In the genomic region with DNA sequence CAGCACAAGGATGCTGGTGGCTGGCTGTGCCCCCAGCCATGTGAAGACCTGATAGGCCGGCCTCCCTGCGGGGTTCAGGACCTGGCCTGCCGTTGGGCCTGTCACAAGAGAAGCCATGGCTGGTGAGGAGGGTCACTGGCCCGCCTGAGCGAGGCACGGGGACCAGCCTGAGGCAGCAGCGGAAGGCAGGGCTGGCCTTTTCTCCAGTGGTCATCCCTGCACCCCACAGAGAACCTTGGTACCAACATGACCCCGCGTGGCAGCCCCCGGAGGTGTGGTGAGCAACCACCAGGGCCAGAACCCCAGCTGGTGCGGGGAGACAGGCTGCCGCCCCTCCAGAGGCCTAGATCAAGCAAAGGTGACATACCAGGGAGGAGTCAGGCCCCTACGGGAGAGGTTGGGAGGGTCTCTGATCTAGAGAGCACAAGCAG, we compare ENCODE assay signal across 17 cellular contexts.
DNase-seq lines count a peak whose midpoint lies in the region; ATAC-seq and TF ChIP-seq lines count a peak whose summit lies in the region.
"Had no signal": no experiment of that assay in that cellular context is flagged by ENCODE, and none has a peak within 500 bp of the region (broad histone marks: within the 10 kb centered on the region; RNA-seq: fewer than 3 reads in every experiment).

No MANE protein-coding gene starts in this region.

- WGBS in heart right ventricle, 2 donors, result 92 to 99% methylated on average over 13 of the region's 13 CpGs

- H3K4me3 Mint-ChIP-seq in dendritic cell treated with granulocyte-macrophage colony-stimulating factor and Interleukin-4, amounts not matched to agents 40 ng/mL and 50 ng/mL, for 4 days, result no peak overlapping the region
- peak overlapping the region in 5 of 10 donors; percentile 51 to 75 (median 68) for H3K4me3 Mint-ChIP-seq in naive thymus-derived CD8-positive, alpha-beta T cell
- no peak overlapping the region for H3K4me3 Mint-ChIP-seq in activated CD8-positive, alpha-beta T cell treated with anti-CD3 and anti-CD28 coated beads for 36 hours
- H3K4me3 Mint-ChIP-seq: activated CD4-positive, alpha-beta memory T cell treated with anti-CD3 and anti-CD28 coated beads, Interleukin-2, amount 10 ng/mL, durations not matched to agents 7 days and 5 days; activated T-cell treated with anti-CD3 and anti-CD28 coated beads, Interleukin-2, amount 50 U/mL, for 72 hours had no signal

- TF ChIP-seq CTCF in heart right ventricle (IDR thresholded peaks at IDR 0.05) (no peak), uterus (IDR thresholded peaks at IDR 0.05) (no peak)
- TF ChIP-seq CTCF in activated CD8-positive, alpha-beta T cell treated with anti-CD3 and anti-CD28 coated beads for 36 hours (IDR thresholded peaks at IDR 0.05), result no peak

- intact Hi-C loops in cardiac septum (cut with DNase I) (no loop called here), heart right ventricle (cut with DNase I) (loop anchor here in 3 of 10 donors (2.0 to 10.0 kb wide), 2 partner anchors 21 to 133 kb away; partner anchors contain the start of gene MEF2A (in 2 of the 3)), uterus (cut with DNase I; ENCODE audit: low total_unique reads) (no loop called here)
- intact Hi-C loops in dendritic cell treated with granulocyte-macrophage colony-stimulating factor and Interleukin-4, amounts not matched to agents 40 ng/mL and 50 ng/mL, for 4 days (cut with micrococcal nuclease), result no loop called here
- intact Hi-C loops in activated CD8-positive, alpha-beta T cell treated with anti-CD3 and anti-CD28 coated beads for 36 hours (cut with micrococcal nuclease), result no loop called here

- H3K9me3 ChIP-seq in heart right ventricle, result no peaks in the 10 kb centered on the region
- no peaks in the 10 kb centered on the region for H3K9me3 ChIP-seq in uterus
- H3K9me3 ChIP-seq: breast epithelium had no signal

- peak overlapping the region; percentile 82 for H3K27ac Mint-ChIP-seq in dendritic cell treated with granulocyte-macrophage colony-stimulating factor and Interleukin-4, amounts not matched to agents 40 ng/mL and 50 ng/mL, for 4 days
- peak overlapping the region in 9 of 10 donors; percentile 66 to 91 (median 83) for H3K27ac Mint-ChIP-seq in naive thymus-derived CD8-positive, alpha-beta T cell
- no peak overlapping the region for H3K27ac Mint-ChIP-seq in activated CD8-positive, alpha-beta T cell treated with anti-CD3 and anti-CD28 coated beads for 36 hours
- H3K27ac Mint-ChIP-seq: activated CD4-positive, alpha-beta memory T cell treated with anti-CD3 and anti-CD28 coated beads, Interleukin-2, amount 10 ng/mL, durations not matched to agents 7 days and 5 days; activated T-cell treated with anti-CD3 and anti-CD28 coated beads, Interleukin-2, amount 50 U/mL, for 72 hours had no signal

- peaks cover 62% of the 10 kb centered on the region for H3K4me1 Mint-ChIP-seq in dendritic cell treated with granulocyte-macrophage colony-stimulating factor and Interleukin-4, amounts not matched to agents 40 ng/mL and 50 ng/mL, for 4 days (ENCODE audit: low read depth)
- H3K4me1 Mint-ChIP-seq in naive thymus-derived CD8-positive, alpha-beta T cell, result peaks cover 29 to 79% (median 76%) of the 10 kb centered on the region in 4 donors
- peaks cover 47% of the 10 kb centered on the region for H3K4me1 Mint-ChIP-seq in activated CD8-positive, alpha-beta T cell treated with anti-CD3 and anti-CD28 coated beads for 36 hours (ENCODE audit: low read depth)

- TF ChIP-seq POLR2A in uterus (IDR thresholded peaks at IDR 0.05), result no peak

- H3K27me3 Mint-ChIP-seq in dendritic cell treated with granulocyte-macrophage colony-stimulating factor and Interleukin-4, amounts not matched to agents 40 ng/mL and 50 ng/mL, for 4 days, result peaks cover 29% of the 10 kb centered on the region
- H3K27me3 Mint-ChIP-seq in naive thymus-derived CD8-positive, alpha-beta T cell, result no peaks in the 10 kb centered on the region
- H3K27me3 Mint-ChIP-seq in activated CD8-positive, alpha-beta T cell treated with anti-CD3 and anti-CD28 coated beads for 36 hours, result no peaks in the 10 kb centered on the region

- H3K9me3 Mint-ChIP-seq in dendritic cell treated with granulocyte-macrophage colony-stimulating factor and Interleukin-4, amounts not matched to agents 40 ng/mL and 50 ng/mL, for 4 days, result no peaks in the 10 kb centered on the region
- H3K9me3 Mint-ChIP-seq in naive thymus-derived CD8-positive, alpha-beta T cell, result no peaks in the 10 kb centered on the region
- no peaks in the 10 kb centered on the region for H3K9me3 Mint-ChIP-seq in activated CD8-positive, alpha-beta T cell treated with anti-CD3 and anti-CD28 coated beads for 36 hours
- H3K9me3 Mint-ChIP-seq: activated CD4-positive, alpha-beta memory T cell treated with anti-CD3 and anti-CD28 coated beads, Interleukin-2, amount 10 ng/mL, durations not matched to agents 7 days and 5 days; activated T-cell treated with anti-CD3 and anti-CD28 coated beads, Interleukin-2, amount 50 U/mL, for 72 hours had no signal

- no peaks in the 10 kb centered on the region for H3K36me3 Mint-ChIP-seq in dendritic cell treated with granulocyte-macrophage colony-stimulating factor and Interleukin-4, amounts not matched to agents 40 ng/mL and 50 ng/mL, for 4 days (ENCODE audit: low read depth)
- H3K36me3 Mint-ChIP-seq in naive thymus-derived CD8-positive, alpha-beta T cell, result no peaks in the 10 kb centered on the region
- H3K36me3 Mint-ChIP-seq in activated CD8-positive, alpha-beta T cell treated with anti-CD3 and anti-CD28 coated beads for 36 hours (ENCODE audit: low read depth), result no peaks in the 10 kb centered on the region

- no peak for ATAC-seq in heart right ventricle
- ATAC-seq in naive thymus-derived CD8-positive, alpha-beta T cell, result no peak
- no peak for ATAC-seq in activated CD8-positive, alpha-beta T cell treated with anti-CD3 and anti-CD28 coated beads for 36 hours
- no peak for ATAC-seq in GM18870 (IDR thresholded peaks at IDR 0.05; ENCODE audit: unreplicated experiment)
- ATAC-seq: activated T-cell treated with anti-CD3 and anti-CD28 coated beads, Interleukin-2, amount 50 U/mL, for 72 hours had no signal

- H3K4me1 ChIP-seq in heart right ventricle (peaks cover 13 to 53% (median 41%) of the 10 kb centered on the region in 9 donors), uterus (peaks cover 0 to 24% of the 10 kb centered on the region in 2 donors)

- H3K36me3 ChIP-seq in heart right ventricle (no peaks in the 10 kb centered on the region), uterus (no peaks in the 10 kb centered on the region)
- H3K36me3 ChIP-seq: breast epithelium had no signal

- H3K27me3 ChIP-seq in heart right ventricle, result no peaks in the 10 kb centered on the region
- no peaks in the 10 kb centered on the region for H3K27me3 ChIP-seq in uterus
- H3K27me3 ChIP-seq: breast epithelium had no signal

- no peak overlapping the region for H3K27ac ChIP-seq in heart right ventricle
- H3K27ac ChIP-seq in uterus, result no peak overlapping the region
- H3K27ac ChIP-seq: breast epithelium had no signal

- POLR2A ChIA-PET in naive thymus-derived CD8-positive, alpha-beta T cell (lab: Charles Lee), result interaction anchor here (0.8 to 5.5 kb wide), 5 partner anchors 7 to 18 kb away, joined by 3 to 42 read pairs (median 33); no protein-coding TSS in a partner anchor
- POLR2A ChIA-PET in activated CD8-positive, alpha-beta T cell treated with anti-CD3 and anti-CD28 coated beads for 36 hours (lab: Charles Lee), result no interaction called here

- DNase-seq in cardiac septum (ENCODE audit: low spot score) (peak; percentile 74), heart right ventricle (no peak), uterus (peak; percentile 11 to 16), NCI-H2081 treated with DMSO at 0.1 percent for 48 hours (lab: John Stamatoyannopoulos, UW) (no peak)
- no peak for DNase-seq in naive thymus-derived CD8-positive, alpha-beta T cell
- no peak for DNase-seq in activated CD8-positive, alpha-beta T cell treated with anti-CD3 and anti-CD28 coated beads for 36 hours
- DNase-seq: activated CD4-positive, alpha-beta memory T cell treated with anti-CD3 and anti-CD28 coated beads, Interleukin-2, amount 10 ng/mL, durations not matched to agents 7 days and 5 days; activated T-cell treated with anti-CD3 and anti-CD28 coated beads, Interleukin-2, amount 50 U/mL, for 72 hours; kidney glomerular epithelial cell; NCI-H1417; NCI-H69; SHP77 treated with DMSO at 0.1 percent for 48 hours; stimulated activated CD4-positive, alpha-beta T cell treated with anti-CD3 and anti-CD28 coated beads, Interleukin-4, amount 100 ng/mL, for 24 hours; T-helper 1 cell had no signal

- H3K4me3 ChIP-seq in heart right ventricle (no peak overlapping the region), uterus (no peak overlapping the region)
- H3K4me3 ChIP-seq: breast epithelium had no signal

- CTCF ChIA-PET in activated CD8-positive, alpha-beta T cell treated with anti-CD3 and anti-CD28 coated beads for 36 hours (lab: Charles Lee), result interaction anchor here (1.4 kb wide), 1 partner anchor 273 kb away, joined by 3 read pairs; no protein-coding TSS in a partner anchor

Comparison
In these comparisons a context has a peak if more than half of its experiments do, and no peak if none do; other contexts are left out.
1. DNase-seq: peak in cardiac septum (single experiment) and uterus (2 of 2); none in heart right ventricle (0 of 2), naive thymus-derived CD8-positive, alpha-beta T cell (0 of 10), activated CD8-positive, alpha-beta T cell treated with anti-CD3 and anti-CD28 coated beads for 36 hours (single experiment) and NCI-H2081 treated with DMSO at 0.1 percent for 48 hours (single experiment).